24 cellular contexts compared by ENCODE assay signal in the genomic region with DNA sequence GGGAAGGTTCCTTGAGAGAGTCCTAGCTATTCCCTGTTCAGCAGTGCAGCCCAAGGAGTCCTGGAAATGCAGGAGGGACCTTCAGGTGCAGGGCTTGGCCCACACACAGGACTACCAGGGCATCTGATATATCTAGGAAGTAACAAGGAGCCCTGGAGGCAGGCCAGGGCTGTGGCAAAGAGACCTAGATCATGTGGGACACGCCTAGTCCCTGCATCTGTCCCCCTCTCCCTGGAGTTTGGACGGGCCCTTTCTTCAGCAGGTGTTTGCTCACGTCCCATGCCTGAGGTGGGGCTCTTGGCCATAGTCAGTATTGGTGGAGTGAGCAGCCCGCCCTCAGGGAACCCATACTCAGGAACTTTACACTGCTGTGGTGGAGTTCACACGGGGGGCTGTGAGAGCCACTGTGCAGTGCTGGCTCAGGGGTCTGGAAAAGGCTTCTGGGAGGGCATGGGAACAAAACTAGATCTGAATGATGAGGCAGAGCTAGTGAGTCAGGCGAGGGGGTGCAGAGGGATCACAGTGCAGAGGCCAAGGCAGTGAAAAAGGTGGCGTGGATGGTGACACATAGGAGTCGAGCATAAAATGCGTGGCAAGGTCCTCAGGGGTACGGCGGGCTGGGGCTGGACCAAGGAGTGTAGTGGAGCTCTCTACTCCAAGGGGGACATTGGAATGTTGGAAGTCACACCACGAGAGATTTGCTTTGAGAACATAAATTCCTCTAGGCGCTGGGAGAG. TPM values are rescaled to one million over a fixed set of nuclear protein-coding genes. Genes with fewer than 3 reads are reported as not detected.
DNase-seq lines count a peak whose midpoint lies in the region.
"Had no signal": no experiment of that assay in that cellular context is flagged by ENCODE, and none has a peak within 500 bp of the region (broad histone marks: within the 10 kb centered on the region; RNA-seq: fewer than 3 reads in every experiment).

No MANE protein-coding gene starts in this region.

- H3K27ac ChIP-seq in angular gyrus (ENCODE audit: low read depth, low read length) (peak overlapping the region; percentile 76), mesodermal cell (ENCODE audit: low read depth, low read length, severe bottlenecking) (peak overlapping the region; percentile 29), temporal lobe (ENCODE audit: low read depth, low read length) (peak overlapping the region; percentile 78), caudate nucleus (ENCODE audit: low read depth, low read length) (no peak overlapping the region)
- H3K27ac ChIP-seq: esophagus squamous epithelium, upper lobe of right lung had no signal

- H3K4me1 Mint-ChIP-seq in activated T-cell treated with anti-CD3 and anti-CD28 coated beads, Interleukin-2, amount 50 U/mL, for 24 hours (ENCODE audit: low read depth), result no peaks in the 10 kb centered on the region

- H3K9me3 ChIP-seq in mesodermal cell (ENCODE audit: control insufficient read depth, low read length), result no peaks in the 10 kb centered on the region
- H3K9me3 ChIP-seq: BE2C, esophagus squamous epithelium, gastroesophageal sphincter, prostate gland, upper lobe of right lung had no signal

- DNase-seq in activated T-cell treated with anti-CD3 and anti-CD28 coated beads, Interleukin-2, amount 50 U/mL, for 24 hours, result no peak
- DNase-seq in activated T-cell treated with anti-CD3 and anti-CD28 coated beads, Interleukin-2, amount 50 U/mL, for 48 hours, result no peak
- DNase-seq in DMS79 (lab: John Stamatoyannopoulos, UW) (no peak), ureter (ENCODE audit: low spot score) (no peak), caudate nucleus (lab: John Stamatoyannopoulos, UW) (no peak)
- DNase-seq: activated CD4-positive, alpha-beta T cell treated with anti-CD3 and anti-CD28 coated beads for 48 hours; activated gamma-delta T cell treated with Interleukin-2 at 50 U/mL for 16 hours; BE2C; effector memory CD4-positive, alpha-beta T cell; esophagus squamous epithelium; GDM1; naive B cell; NCI-H2029; NCI-H226; SIG-M5; stimulated activated CD4-positive, alpha-beta T cell treated with anti-CD3 and anti-CD28 coated beads, Interleukin-2, amount 100 ng/mL, for 24 hours; stimulated activated naive CD8-positive, alpha-beta T cell treated with anti-CD3 and anti-CD28 coated beads, Interleukin-15, Interleukin-2, amounts not matched to agents 100 U/mL and 50 U/mL, for 24 hours; T-cell; upper lobe of right lung had no signal

- H3K27me3 Mint-ChIP-seq in activated T-cell treated with anti-CD3 and anti-CD28 coated beads, Interleukin-2, amount 50 U/mL, for 24 hours, result no peaks in the 10 kb centered on the region
- H3K27me3 Mint-ChIP-seq: naive B cell, T-cell had no signal

- H3K4me1 ChIP-seq in mesodermal cell (ENCODE audit: control insufficient read depth, insufficient read depth, low read length, poor library complexity, severe bottlenecking), result no peaks in the 10 kb centered on the region
- H3K4me1 ChIP-seq: BE2C, upper lobe of right lung had no signal

- H3K27ac Mint-ChIP-seq in activated T-cell treated with anti-CD3 and anti-CD28 coated beads, Interleukin-2, amount 50 U/mL, for 24 hours, result peak overlapping the region; percentile 47
- H3K27ac Mint-ChIP-seq: T-cell had no signal

- 94 to 95% methylated on average over 12 of the region's 13 CpGs for WGBS in mesodermal cell (ENCODE audit: insufficient coverage in 2 of 2), 2 experiments

- H3K36me3 Mint-ChIP-seq in activated T-cell treated with anti-CD3 and anti-CD28 coated beads, Interleukin-2, amount 50 U/mL, for 24 hours (ENCODE audit: low read depth), result peaks cover 90% of the 10 kb centered on the region

- no peak overlapping the region for H3K4me3 Mint-ChIP-seq in activated T-cell treated with anti-CD3 and anti-CD28 coated beads, Interleukin-2, amount 50 U/mL, for 24 hours
- H3K4me3 Mint-ChIP-seq: T-cell had no signal

- peaks cover 79% of the 10 kb centered on the region for H3K36me3 ChIP-seq in mesodermal cell (ENCODE audit: control insufficient read depth, insufficient read depth, low read length)

- H3K4me3 ChIP-seq in mesodermal cell (ENCODE audit: extremely low read depth, insufficient read depth, low read length, poor library complexity, severe bottlenecking), result no peak overlapping the region
- H3K4me3 ChIP-seq: esophagus squamous epithelium, gastroesophageal sphincter, prostate gland, upper lobe of right lung had no signal

- H3K9me3 Mint-ChIP-seq in activated T-cell treated with anti-CD3 and anti-CD28 coated beads, Interleukin-2, amount 50 U/mL, for 24 hours, result no peaks in the 10 kb centered on the region
- H3K9me3 Mint-ChIP-seq: naive B cell, T-cell had no signal

RNA-seq across cellular contexts. Expression of a gene that starts 25.6 kb away (rescaled TPM):
- polyA plus RNA-seq in mesodermal cell (2013, experiment 1 of 2), result 9.3 TPM
- polyA plus RNA-seq in mesodermal cell (2013, experiment 2 of 2), result 9.7 TPM
- total RNA-seq in temporal lobe, result 2.0 TPM
- 20.5 TPM for total RNA-seq in ureter

RNA-seq across cellular contexts. Expression of a gene that starts 25.8 kb away (rescaled TPM):
- 3.6 TPM for polyA plus RNA-seq in mesodermal cell (2013, experiment 1 of 2)
- 1.3 TPM for polyA plus RNA-seq in mesodermal cell (2013, experiment 2 of 2)
- total RNA-seq in temporal lobe (3.2 TPM), ureter (3.0 TPM)
